Comparison of ENCODE assay signal across 17 cellular contexts in the genomic region with DNA sequence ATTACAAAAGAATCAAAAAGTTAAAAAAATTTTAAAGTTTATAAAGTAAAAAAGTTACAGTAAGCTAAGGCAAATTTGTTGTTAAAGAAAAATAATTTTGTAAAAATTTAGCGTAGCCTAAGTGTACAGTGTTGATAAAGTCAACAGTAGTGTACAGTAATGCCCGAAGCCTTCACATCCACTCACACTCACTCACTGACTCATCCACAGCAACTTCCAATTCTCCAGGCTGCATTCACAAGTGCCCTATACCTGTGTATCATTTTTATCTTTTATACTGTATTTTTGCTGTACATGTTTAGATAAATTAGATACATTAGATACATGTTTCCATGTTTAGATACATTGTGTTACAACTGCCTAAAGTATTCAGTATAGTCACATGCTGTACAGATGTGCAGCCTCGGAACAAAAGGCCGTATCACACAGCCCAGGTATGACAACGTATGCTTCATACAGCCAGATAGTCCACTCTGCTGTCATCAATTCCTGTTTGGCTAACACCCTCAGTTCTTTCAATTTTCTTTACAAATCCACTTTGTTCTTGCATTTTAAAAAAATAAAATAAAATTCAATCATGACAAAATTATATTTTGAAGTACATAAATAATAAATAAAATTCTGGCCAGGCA.
"Had no signal": no experiment of that assay in that cellular context is flagged by ENCODE, and none has a peak within 500 bp of the region (broad histone marks: within the 10 kb centered on the region; RNA-seq: fewer than 3 reads in every experiment).

No MANE protein-coding gene starts in this region.

- H3K4me3 ChIP-seq: adrenal gland, esophagus squamous epithelium, gastrocnemius medialis, heart right ventricle, left lung, psoas muscle, right lobe of liver, suprapubic skin, upper lobe of left lung had no signal

- ATAC-seq: gastrocnemius medialis; heart right ventricle; left lung; psoas muscle; stimulated activated naive CD8-positive, alpha-beta T cell treated with anti-CD3 and anti-CD28 coated beads, Interleukin-15, Interleukin-2, amounts not matched to agents 100 U/mL and 50 U/mL, for 24 hours; WTC11 had no signal

- H3K27me3 ChIP-seq: adrenal gland, esophagus squamous epithelium, gastrocnemius medialis, heart right ventricle, left lung, right lobe of liver, suprapubic skin, upper lobe of left lung had no signal

- H3K9me3 ChIP-seq: adrenal gland, esophagus squamous epithelium, gastrocnemius medialis, heart right ventricle, left lung, psoas muscle, right lobe of liver, suprapubic skin, upper lobe of left lung had no signal

- H3K4me1 ChIP-seq: adrenal gland, esophagus squamous epithelium, left lung, suprapubic skin, upper lobe of left lung had no signal

- H3K27ac ChIP-seq: adrenal gland, esophagus squamous epithelium, gastrocnemius medialis, heart right ventricle, left lung, psoas muscle, right lobe of liver, suprapubic skin, upper lobe of left lung had no signal

- H3K36me3 ChIP-seq: adrenal gland, esophagus squamous epithelium, gastrocnemius medialis, heart right ventricle, left lung, right lobe of liver, suprapubic skin, upper lobe of left lung had no signal

- DNase-seq: activated CD4-positive, alpha-beta T cell treated with anti-CD3 and anti-CD28 coated beads, Interleukin-2, amount 10 ng/mL, durations not matched to agents 24 days and 14 days; activated naive CD4-positive, alpha-beta T cell treated with anti-CD3 and anti-CD28 coated beads, Interleukin-2, amount 10 ng/mL, durations not matched to agents 7 days and 5 days; adrenal gland; esophagus squamous epithelium; gastrocnemius medialis; heart right ventricle; islet precursor cell; left lung; nephron progenitor cell; psoas muscle; right lobe of liver; stimulated activated CD4-positive, alpha-beta T cell treated with anti-CD3 and anti-CD28 coated beads, Interleukin-2, amount 100 ng/mL, for 48 hours; stimulated activated CD8-positive, alpha-beta memory T cell treated with anti-CD3 and anti-CD28 coated beads, Interleukin-4, amount 100 ng/mL, for 48 hours; stimulated activated naive CD8-positive, alpha-beta T cell treated with anti-CD3 and anti-CD28 coated beads, Interleukin-15, Interleukin-2, amounts not matched to agents 100 U/mL and 50 U/mL, for 24 hours; upper lobe of left lung had no signal
